In the genomic region with DNA sequence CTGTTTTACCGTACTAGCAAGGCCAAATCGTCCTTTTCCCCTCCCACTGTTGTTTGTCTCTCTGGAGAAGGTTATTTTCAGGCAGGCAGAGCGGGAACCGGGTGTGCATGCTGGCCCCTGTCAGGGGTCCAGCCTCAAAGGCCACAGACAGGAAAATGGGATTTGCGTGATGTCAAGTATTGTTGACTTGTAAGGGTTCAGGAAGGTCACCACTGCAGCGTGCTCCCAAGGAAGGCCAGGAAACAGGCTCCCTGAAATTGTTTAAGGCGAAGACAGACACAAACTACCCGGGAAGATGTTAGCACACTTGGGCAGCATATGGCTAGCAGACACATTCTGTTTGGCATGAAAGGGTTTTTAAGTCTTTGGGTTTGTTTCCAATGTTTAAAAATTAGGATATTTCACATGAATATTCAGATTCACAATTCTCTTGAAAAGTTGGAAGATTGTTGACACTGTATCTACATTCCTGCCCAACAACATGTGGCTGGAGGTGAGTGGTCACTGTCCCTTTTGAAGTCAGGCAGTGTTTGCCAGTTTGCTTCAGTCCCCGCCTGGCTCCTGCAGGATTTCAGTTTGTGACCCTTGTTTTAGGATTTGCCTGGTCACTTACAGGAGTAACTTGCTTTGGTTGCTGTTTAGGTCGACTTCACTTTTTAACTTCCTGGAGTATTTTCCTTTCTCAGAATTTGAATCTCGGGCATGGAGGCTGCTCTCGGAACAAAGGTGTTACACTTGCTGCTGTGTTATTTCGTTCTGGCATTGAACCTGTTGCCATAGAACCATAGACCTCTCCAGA, we compare ENCODE assay signal across 1 cellular context.
TF ChIP-seq lines count a peak whose summit lies in the region.

No MANE protein-coding gene starts in this region.

TF ChIP-seq in HepG2, 621 proteins besides CTCF, POLR2A, EP300 and RAD21 (continued from another document and continues in another):
- TF ChIP-seq ZBTB20 (CRISPR knock-in tag; IDR thresholded peaks at IDR 0.05; ENCODE audit: borderline replicate concordance, low read depth) (peak; percentile 84; the same call in 1 of the 2 replicates), MAF1 (CRISPR knock-in tag; IDR thresholded peaks at IDR 0.05; ENCODE audit: borderline replicate concordance) (0 out of 2 replicates have a peak, but pooled peaks have one; percentile 5), YEATS2 (CRISPR knock-in tag; IDR thresholded peaks at IDR 0.05; ENCODE audit: borderline replicate concordance) (peak; percentile 15; the same call in 1 of the 2 replicates), GATAD2A (CRISPR knock-in tag; IDR thresholded peaks at IDR 0.05) (peak; percentile 74; the same call in 1 of the 2 replicates), SOX13 (IDR thresholded peaks at IDR 0.05) (peak; percentile 55; the same call in 1 of the 2 replicates), SOX13 (CRISPR knock-in tag; conservative IDR thresholded peaks at IDR 0.05 in 1 of 2, IDR thresholded peaks at IDR 0.05 in 1 of 2) (peak in 1 of 2 experiments; percentile 82; a peak in 2 of 4 replicates), STAG1 (CRISPR knock-in tag; IDR thresholded peaks at IDR 0.05) (0 out of 2 replicates have a peak, but pooled peaks have one; percentile 2), MIER3 (CRISPR knock-in tag; IDR thresholded peaks at IDR 0.05; ENCODE audit: borderline replicate concordance) (0 out of 2 replicates have a peak, but pooled peaks have one; percentile 50), SOX6 (IDR thresholded peaks at IDR 0.05) (no peak), SOX6 (CRISPR knock-in tag; IDR thresholded peaks at IDR 0.05) (peak; percentile 71; the same call in 1 of the 2 replicates), AKAP8 (CRISPR knock-in tag; IDR thresholded peaks at IDR 0.05) (0 out of 2 replicates have a peak, but pooled peaks have one; percentile 32), ZBTB7B (CRISPR knock-in tag; IDR thresholded peaks at IDR 0.05) (peak; percentile 84), ZKSCAN5 (CRISPR knock-in tag; IDR thresholded peaks at IDR 0.05) (no peak), ZNF644 (CRISPR knock-in tag; IDR thresholded peaks at IDR 0.05; ENCODE audit: low read depth) (peak; percentile 8; the same call in 1 of the 2 replicates), PHF8 (CRISPR knock-in tag; IDR thresholded peaks at IDR 0.05) (peak; percentile 41; the same call in 1 of the 2 replicates), ATF7-NPFF (CRISPR knock-in tag; IDR thresholded peaks at IDR 0.05; ENCODE audit: low read depth) (0 out of 2 replicates have a peak, but pooled peaks have one; percentile 13), ZNF841 (CRISPR knock-in tag; IDR thresholded peaks at IDR 0.05; ENCODE audit: borderline replicate concordance) (no peak), ZFP37 (CRISPR knock-in tag; IDR thresholded peaks at IDR 0.05; ENCODE audit: borderline replicate concordance) (0 out of 2 replicates have a peak, but pooled peaks have one; percentile 54), FOXA3 (CRISPR knock-in tag; IDR thresholded peaks at IDR 0.05) (peak; percentile 71; the same call in 1 of the 2 replicates), XBP1 (CRISPR knock-in tag; IDR thresholded peaks at IDR 0.05) (peak; percentile 48; the same call in 1 of the 2 replicates), GATA4 (IDR thresholded peaks at IDR 0.05; ENCODE audit: borderline replicate concordance, low read depth) (0 out of 2 replicates have a peak, but pooled peaks have one; percentile 45), SAP130 (CRISPR knock-in tag; IDR thresholded peaks at IDR 0.05; ENCODE audit: low read depth) (peak; percentile 68; the same call in 1 of the 2 replicates), ZNF335 (CRISPR knock-in tag; IDR thresholded peaks at IDR 0.05) (peak; percentile 62), ZNF136 (CRISPR knock-in tag; IDR thresholded peaks at IDR 0.05; ENCODE audit: low read depth) (0 out of 2 replicates have a peak, but pooled peaks have one; percentile 7), RFX5 (IDR thresholded peaks at IDR 0.05; ENCODE audit: low read depth, low read length) (peak; percentile 49; the same call in 1 of the 2 replicates)
- TF ChIP-seq, protein P1, sequence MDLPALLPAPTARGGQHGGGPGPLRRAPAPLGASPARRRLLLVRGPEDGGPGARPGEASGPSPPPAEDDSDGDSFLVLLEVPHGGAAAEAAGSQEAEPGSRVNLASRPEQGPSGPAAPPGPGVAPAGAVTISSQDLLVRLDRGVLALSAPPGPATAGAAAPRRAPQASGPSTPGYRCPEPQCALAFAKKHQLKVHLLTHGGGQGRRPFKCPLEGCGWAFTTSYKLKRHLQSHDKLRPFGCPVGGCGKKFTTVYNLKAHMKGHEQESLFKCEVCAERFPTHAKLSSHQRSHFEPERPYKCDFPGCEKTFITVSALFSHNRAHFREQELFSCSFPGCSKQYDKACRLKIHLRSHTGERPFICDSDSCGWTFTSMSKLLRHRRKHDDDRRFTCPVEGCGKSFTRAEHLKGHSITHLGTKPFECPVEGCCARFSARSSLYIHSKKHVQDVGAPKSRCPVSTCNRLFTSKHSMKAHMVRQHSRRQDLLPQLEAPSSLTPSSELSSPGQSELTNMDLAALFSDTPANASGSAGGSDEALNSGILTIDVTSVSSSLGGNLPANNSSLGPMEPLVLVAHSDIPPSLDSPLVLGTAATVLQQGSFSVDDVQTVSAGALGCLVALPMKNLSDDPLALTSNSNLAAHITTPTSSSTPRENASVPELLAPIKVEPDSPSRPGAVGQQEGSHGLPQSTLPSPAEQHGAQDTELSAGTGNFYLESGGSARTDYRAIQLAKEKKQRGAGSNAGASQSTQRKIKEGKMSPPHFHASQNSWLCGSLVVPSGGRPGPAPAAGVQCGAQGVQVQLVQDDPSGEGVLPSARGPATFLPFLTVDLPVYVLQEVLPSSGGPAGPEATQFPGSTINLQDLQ (CRISPR knock-in tag; IDR thresholded peaks at IDR 0.05), result peak; percentile 1; the same call in 1 of the 2 replicates
- TF ChIP-seq, protein P2, sequence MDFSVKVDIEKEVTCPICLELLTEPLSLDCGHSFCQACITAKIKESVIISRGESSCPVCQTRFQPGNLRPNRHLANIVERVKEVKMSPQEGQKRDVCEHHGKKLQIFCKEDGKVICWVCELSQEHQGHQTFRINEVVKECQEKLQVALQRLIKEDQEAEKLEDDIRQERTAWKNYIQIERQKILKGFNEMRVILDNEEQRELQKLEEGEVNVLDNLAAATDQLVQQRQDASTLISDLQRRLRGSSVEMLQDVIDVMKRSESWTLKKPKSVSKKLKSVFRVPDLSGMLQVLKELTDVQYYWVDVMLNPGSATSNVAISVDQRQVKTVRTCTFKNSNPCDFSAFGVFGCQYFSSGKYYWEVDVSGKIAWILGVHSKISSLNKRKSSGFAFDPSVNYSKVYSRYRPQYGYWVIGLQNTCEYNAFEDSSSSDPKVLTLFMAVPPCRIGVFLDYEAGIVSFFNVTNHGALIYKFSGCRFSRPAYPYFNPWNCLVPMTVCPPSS (IDR thresholded peaks at IDR 0.05), result no peak
- TF ChIP-seq, protein P3, sequence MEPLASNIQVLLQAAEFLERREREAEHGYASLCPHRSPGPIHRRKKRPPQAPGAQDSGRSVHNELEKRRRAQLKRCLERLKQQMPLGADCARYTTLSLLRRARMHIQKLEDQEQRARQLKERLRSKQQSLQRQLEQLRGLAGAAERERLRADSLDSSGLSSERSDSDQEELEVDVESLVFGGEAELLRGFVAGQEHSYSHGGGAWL (CRISPR knock-in tag; IDR thresholded peaks at IDR 0.05), result peak; percentile 70; the same call in 1 of the 2 replicates
- TF ChIP-seq, protein P4, sequence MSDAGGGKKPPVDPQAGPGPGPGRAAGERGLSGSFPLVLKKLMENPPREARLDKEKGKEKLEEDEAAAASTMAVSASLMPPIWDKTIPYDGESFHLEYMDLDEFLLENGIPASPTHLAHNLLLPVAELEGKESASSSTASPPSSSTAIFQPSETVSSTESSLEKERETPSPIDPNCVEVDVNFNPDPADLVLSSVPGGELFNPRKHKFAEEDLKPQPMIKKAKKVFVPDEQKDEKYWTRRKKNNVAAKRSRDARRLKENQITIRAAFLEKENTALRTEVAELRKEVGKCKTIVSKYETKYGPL (CRISPR knock-in tag; IDR thresholded peaks at IDR 0.05), result no peak
- TF ChIP-seq, protein P5, sequence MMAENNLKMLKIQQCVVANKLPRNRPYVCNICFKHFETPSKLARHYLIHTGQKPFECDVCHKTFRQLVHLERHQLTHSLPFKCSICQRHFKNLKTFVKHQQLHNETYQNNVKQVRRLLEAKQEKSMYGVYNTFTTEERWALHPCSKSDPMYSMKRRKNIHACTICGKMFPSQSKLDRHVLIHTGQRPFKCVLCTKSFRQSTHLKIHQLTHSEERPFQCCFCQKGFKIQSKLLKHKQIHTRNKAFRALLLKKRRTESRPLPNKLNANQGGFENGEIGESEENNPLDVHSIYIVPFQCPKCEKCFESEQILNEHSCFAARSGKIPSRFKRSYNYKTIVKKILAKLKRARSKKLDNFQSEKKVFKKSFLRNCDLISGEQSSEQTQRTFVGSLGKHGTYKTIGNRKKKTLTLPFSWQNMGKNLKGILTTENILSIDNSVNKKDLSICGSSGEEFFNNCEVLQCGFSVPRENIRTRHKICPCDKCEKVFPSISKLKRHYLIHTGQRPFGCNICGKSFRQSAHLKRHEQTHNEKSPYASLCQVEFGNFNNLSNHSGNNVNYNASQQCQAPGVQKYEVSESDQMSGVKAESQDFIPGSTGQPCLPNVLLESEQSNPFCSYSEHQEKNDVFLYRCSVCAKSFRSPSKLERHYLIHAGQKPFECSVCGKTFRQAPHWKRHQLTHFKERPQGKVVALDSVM (CRISPR knock-in tag; IDR thresholded peaks at IDR 0.05), result no peak
- TF ChIP-seq, protein P6, sequence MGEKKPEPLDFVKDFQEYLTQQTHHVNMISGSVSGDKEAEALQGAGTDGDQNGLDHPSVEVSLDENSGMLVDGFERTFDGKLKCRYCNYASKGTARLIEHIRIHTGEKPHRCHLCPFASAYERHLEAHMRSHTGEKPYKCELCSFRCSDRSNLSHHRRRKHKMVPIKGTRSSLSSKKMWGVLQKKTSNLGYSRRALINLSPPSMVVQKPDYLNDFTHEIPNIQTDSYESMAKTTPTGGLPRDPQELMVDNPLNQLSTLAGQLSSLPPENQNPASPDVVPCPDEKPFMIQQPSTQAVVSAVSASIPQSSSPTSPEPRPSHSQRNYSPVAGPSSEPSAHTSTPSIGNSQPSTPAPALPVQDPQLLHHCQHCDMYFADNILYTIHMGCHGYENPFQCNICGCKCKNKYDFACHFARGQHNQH (CRISPR knock-in tag; IDR thresholded peaks at IDR 0.05), result peak; percentile 66; the same call in 1 of the 2 replicates
- TF ChIP-seq, protein P7, sequence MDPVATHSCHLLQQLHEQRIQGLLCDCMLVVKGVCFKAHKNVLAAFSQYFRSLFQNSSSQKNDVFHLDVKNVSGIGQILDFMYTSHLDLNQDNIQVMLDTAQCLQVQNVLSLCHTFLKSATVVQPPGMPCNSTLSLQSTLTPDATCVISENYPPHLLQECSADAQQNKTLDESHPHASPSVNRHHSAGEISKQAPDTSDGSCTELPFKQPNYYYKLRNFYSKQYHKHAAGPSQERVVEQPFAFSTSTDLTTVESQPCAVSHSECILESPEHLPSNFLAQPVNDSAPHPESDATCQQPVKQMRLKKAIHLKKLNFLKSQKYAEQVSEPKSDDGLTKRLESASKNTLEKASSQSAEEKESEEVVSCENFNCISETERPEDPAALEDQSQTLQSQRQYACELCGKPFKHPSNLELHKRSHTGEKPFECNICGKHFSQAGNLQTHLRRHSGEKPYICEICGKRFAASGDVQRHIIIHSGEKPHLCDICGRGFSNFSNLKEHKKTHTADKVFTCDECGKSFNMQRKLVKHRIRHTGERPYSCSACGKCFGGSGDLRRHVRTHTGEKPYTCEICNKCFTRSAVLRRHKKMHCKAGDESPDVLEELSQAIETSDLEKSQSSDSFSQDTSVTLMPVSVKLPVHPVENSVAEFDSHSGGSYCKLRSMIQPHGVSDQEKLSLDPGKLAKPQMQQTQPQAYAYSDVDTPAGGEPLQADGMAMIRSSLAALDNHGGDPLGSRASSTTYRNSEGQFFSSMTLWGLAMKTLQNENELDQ (CRISPR knock-in tag; IDR thresholded peaks at IDR 0.05; ENCODE audit: borderline replicate concordance), result 0 out of 2 replicates have a peak, but pooled peaks have one; percentile 23
- TF ChIP-seq, protein P8, sequence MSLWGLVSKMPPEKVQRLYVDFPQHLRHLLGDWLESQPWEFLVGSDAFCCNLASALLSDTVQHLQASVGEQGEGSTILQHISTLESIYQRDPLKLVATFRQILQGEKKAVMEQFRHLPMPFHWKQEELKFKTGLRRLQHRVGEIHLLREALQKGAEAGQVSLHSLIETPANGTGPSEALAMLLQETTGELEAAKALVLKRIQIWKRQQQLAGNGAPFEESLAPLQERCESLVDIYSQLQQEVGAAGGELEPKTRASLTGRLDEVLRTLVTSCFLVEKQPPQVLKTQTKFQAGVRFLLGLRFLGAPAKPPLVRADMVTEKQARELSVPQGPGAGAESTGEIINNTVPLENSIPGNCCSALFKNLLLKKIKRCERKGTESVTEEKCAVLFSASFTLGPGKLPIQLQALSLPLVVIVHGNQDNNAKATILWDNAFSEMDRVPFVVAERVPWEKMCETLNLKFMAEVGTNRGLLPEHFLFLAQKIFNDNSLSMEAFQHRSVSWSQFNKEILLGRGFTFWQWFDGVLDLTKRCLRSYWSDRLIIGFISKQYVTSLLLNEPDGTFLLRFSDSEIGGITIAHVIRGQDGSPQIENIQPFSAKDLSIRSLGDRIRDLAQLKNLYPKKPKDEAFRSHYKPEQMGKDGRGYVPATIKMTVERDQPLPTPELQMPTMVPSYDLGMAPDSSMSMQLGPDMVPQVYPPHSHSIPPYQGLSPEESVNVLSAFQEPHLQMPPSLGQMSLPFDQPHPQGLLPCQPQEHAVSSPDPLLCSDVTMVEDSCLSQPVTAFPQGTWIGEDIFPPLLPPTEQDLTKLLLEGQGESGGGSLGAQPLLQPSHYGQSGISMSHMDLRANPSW (CRISPR knock-in tag; IDR thresholded peaks at IDR 0.05; ENCODE audit: borderline replicate concordance), result 0 out of 2 replicates have a peak, but pooled peaks have one; percentile 52
- TF ChIP-seq, protein P9, sequence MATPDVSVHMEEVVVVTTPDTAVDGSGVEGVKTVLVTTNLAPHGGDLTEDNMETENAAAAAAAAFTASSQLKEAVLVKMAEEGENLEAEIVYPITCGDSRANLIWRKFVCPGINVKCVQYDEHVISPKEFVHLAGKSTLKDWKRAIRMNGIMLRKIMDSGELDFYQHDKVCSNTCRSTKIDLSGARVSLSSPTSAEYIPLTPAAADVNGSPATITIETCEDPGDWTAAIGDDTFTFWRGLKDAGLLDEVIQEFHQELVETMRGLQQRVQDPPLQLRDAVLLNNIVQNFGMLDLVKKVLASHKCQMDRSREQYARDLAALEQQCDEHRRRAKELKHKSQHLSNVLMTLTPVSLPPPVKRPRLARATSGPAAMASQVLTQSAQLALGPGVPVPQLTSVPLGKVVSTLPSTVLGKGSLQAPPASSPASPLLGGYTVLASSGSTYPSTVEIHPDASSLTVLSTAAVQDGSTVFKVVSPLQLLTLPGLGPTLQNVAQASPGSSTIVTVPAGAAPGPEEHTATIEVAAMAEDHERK (CRISPR knock-in tag; IDR thresholded peaks at IDR 0.05; ENCODE audit: low read depth), result no peak
